Comparison of ENCODE assay signal across 24 cellular contexts in the genomic region with DNA sequence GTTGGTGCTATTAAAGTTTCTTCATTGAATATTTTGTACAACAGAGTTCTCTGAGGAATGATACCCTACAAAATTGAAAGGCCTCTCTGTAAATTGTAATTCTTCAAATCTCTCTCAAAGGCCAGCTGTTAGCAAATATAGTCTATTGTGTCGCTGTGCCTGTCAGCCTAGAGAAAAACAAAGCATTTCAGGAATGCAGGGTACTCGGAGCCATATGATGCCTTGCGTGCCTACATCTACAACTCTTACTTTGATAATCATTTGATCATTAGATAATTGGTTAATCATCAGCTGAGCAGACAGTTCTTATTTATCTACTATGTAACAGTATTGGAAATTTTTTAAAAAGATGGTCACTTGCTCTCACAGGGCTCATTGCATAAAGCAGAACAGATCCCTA.
"Had no signal": no experiment of that assay in that cellular context is flagged by ENCODE, and none has a peak within 500 bp of the region (broad histone marks: within the 10 kb centered on the region; RNA-seq: fewer than 3 reads in every experiment).

No MANE protein-coding gene starts in this region.

- H3K9me3 ChIP-seq: left lung, right atrium auricular region, suprapubic skin, vagina had no signal

- H3K27me3 ChIP-seq: brain microvascular endothelial cell, left lung, right atrium auricular region, suprapubic skin, vagina had no signal

- H3K27ac ChIP-seq: brain microvascular endothelial cell, coronary artery, left lung, right atrium auricular region, skin epidermis, suprapubic skin, vagina had no signal

- H3K4me1 ChIP-seq: suprapubic skin, vagina had no signal

- DNase-seq: activated CD4-positive, alpha-beta T cell treated with anti-CD3 and anti-CD28 coated beads, Interleukin-2, amount 10 ng/mL, durations not matched to agents 7 days and 5 days; activated CD8-positive, alpha-beta T cell treated with anti-CD3 and anti-CD28 coated beads, Interleukin-2, amount 10 ng/mL, durations not matched to agents 7 days and 5 days; activated effector memory CD4-positive, alpha-beta T cell treated with Interleukin-2 at 50 U/mL for 16 hours; activated naive CD4-positive, alpha-beta T cell treated with anti-CD3 and anti-CD28 coated beads, Interleukin-2, amount 10 ng/mL, durations not matched to agents 7 days and 5 days; activated naive CD8-positive, alpha-beta T cell treated with anti-CD3 and anti-CD28 coated beads, Interleukin-2, amount 50 U/mL, for 24 hours; activated T-cell treated with anti-CD3 and anti-CD28 coated beads, Interleukin-2, amount 50 U/mL, for 4 hours; anterior cingulate cortex; brain microvascular endothelial cell; central memory CD4-positive, alpha-beta T cell; effector CD8-positive, alpha-beta T cell; foreskin fibroblast; glutamatergic neuron; hypothalamus; left lung; occipital lobe; T-cell; T1000 had no signal

- H3K4me3 ChIP-seq: coronary artery, left lung, right atrium auricular region, skin epidermis, suprapubic skin, vagina had no signal

- FAIRE-seq: keratinocyte had no signal

- H3K36me3 ChIP-seq: brain microvascular endothelial cell had no signal

- ATAC-seq: activated CD8-positive, alpha-beta T cell treated with anti-CD3 and anti-CD28 coated beads, Interleukin-2, amount 10 ng/mL, durations not matched to agents 7 days and 5 days; activated naive CD8-positive, alpha-beta T cell treated with anti-CD3 and anti-CD28 coated beads, Interleukin-2, amount 50 U/mL, for 24 hours; activated T-cell treated with anti-CD3 and anti-CD28 coated beads, Interleukin-2, amount 50 U/mL, for 4 hours; left lung; SK-N-SH treated with all-trans-retinoic acid at 6 μM for 48 hours; T-cell had no signal
